Comparison of ENCODE assay signal across 10 cellular contexts in genomic region chr21:24514081-24514733, GRCh38.
DNase-seq lines count a peak whose midpoint lies in the region; ATAC-seq and TF ChIP-seq lines count a peak whose summit lies in the region.
"Had no signal": no experiment of that assay in that cellular context is flagged by ENCODE, and none has a peak within 500 bp of the region (broad histone marks: within the 10 kb centered on the region; RNA-seq: fewer than 3 reads in every experiment).

No MANE protein-coding gene starts in this region.

- H3K79me2 ChIP-seq in neural cell (replicated peaks; ENCODE audit: insufficient read depth, low read length) = no peaks in the 10 kb centered on the region

- no peaks in the 10 kb centered on the region for H3K4me1 ChIP-seq in transverse colon

- no peak for TF ChIP-seq EP300 in neural cell (conservative IDR thresholded peaks at IDR 0.05; ENCODE audit: poor library complexity, severe bottlenecking)
- TF ChIP-seq EP300 in transverse colon (IDR thresholded peaks at IDR 0.05; ENCODE audit: low read depth) = no peak

- H3K27ac ChIP-seq in neural cell (ENCODE audit: low read length) (no peak overlapping the region), transverse colon (no peak overlapping the region)

- H2AFZ ChIP-seq in neural cell (ENCODE audit: low read depth, low read length) = no peak overlapping the region

- no peak for TF ChIP-seq POLR2A in transverse colon (IDR thresholded peaks at IDR 0.05)

- DNase-seq in NCI-H1436 (lab: John Stamatoyannopoulos, UW) (peak; percentile 46), astrocyte of the spinal cord (ENCODE audit: low read depth, low spot score) (peak; percentile 9), transverse colon (no peak), NK-92 (lab: John Stamatoyannopoulos, UW; ENCODE audit: unreplicated experiment) (no peak)
- DNase-seq: stimulated activated CD4-positive, alpha-beta T cell treated with anti-CD3 and anti-CD28 coated beads, Interleukin-2, amount 100 ng/mL, for 24 hours; T-helper 2 cell had no signal

- no peaks in the 10 kb centered on the region for H3F3A ChIP-seq in neural cell (ENCODE audit: insufficient read depth, low read length, poor library complexity, severe bottlenecking)

- intact Hi-C loops in transverse colon (cut with DNase I; ENCODE audit: low total_unique reads) = no loop called here

- TF ChIP-seq RAD21 in neural cell (conservative IDR thresholded peaks at IDR 0.05) = peak; percentile 89

- H3K9me2 ChIP-seq in neural cell (ENCODE audit: insufficient read depth, low read length) = no peaks in the 10 kb centered on the region

- no peak overlapping the region for H3K4me2 ChIP-seq in neural cell (ENCODE audit: low read length)

- H4K20me1 ChIP-seq in neural cell (ENCODE audit: insufficient read depth) = no peaks in the 10 kb centered on the region

- no peaks in the 10 kb centered on the region for H3K36me3 ChIP-seq in neural cell (ENCODE audit: insufficient read depth, low read length)
- H3K36me3 ChIP-seq in transverse colon = no peaks in the 10 kb centered on the region

- no peak overlapping the region for H3K9ac ChIP-seq in neural cell (ENCODE audit: low read length)

- in situ Hi-C loops in astrocyte of the spinal cord (cut with HindIII; ENCODE audit: low sequenced_read_pairs) = no loop called here
- in situ Hi-C loops in transverse colon (cut with MboI; ENCODE audit: low pct_ligation_motif_present in 1 of 4, low pct_unique_long_range_greater_than_20kb in 1 of 4, low sequenced_read_pairs in 3 of 4) = no loop called here

- H3K4me3 ChIP-seq in astrocyte of the spinal cord (ENCODE audit: low read depth, low read length) = no peak overlapping the region
- H3K4me3 ChIP-seq in neural cell (ENCODE audit: low read length) = no peak overlapping the region
- H3K4me3 ChIP-seq in transverse colon = no peak overlapping the region

- no peaks in the 10 kb centered on the region for H3K27me3 ChIP-seq in neural cell (ENCODE audit: insufficient read depth, low read depth, low read length)
- H3K27me3 ChIP-seq in transverse colon = no peaks in the 10 kb centered on the region

- TF ChIP-seq CTCF in GM12872 (IDR thresholded peaks at IDR 0.05; ENCODE audit: insufficient read depth, low read depth, low read length) = peak; percentile 41; the same call in 2 of the 3 replicates
- peak; percentile 53 for TF ChIP-seq CTCF in astrocyte of the spinal cord (IDR thresholded peaks at IDR 0.05; ENCODE audit: low read depth, low read length)
- peak; percentile 83 for TF ChIP-seq CTCF in neural cell (IDR thresholded peaks at IDR 0.05; ENCODE audit: poor library complexity, severe bottlenecking)
- TF ChIP-seq CTCF in transverse colon (IDR thresholded peaks at IDR 0.05) = peak in 2 of 5 experiments; percentile 22 to 29

- 23 to 27% methylated on average over 6 of the region's 6 CpGs for WGBS in transverse colon (ENCODE audit: low coverage in 1 of 2), 2 donors

- ATAC-seq in GM21723 (IDR thresholded peaks at IDR 0.05; ENCODE audit: unreplicated experiment) (no peak), GM21529 (IDR thresholded peaks at IDR 0.05; ENCODE audit: unreplicated experiment) (no peak)

- H3K9me3 ChIP-seq in neural cell (ENCODE audit: low read length) (no peaks in the 10 kb centered on the region), transverse colon (no peaks in the 10 kb centered on the region)

TF ChIP-seq in neural cell, 6 proteins besides CTCF, POLR2A, EP300 and RAD21:
- peak; percentile 86 for TF ChIP-seq SMC3 (conservative IDR thresholded peaks at IDR 0.05; ENCODE audit: poor library complexity)
- no peak for TF ChIP-seq EZH2 (IDR thresholded peaks at IDR 0.05; ENCODE audit: borderline replicate concordance, insufficient read depth, low read length, poor library complexity, severe bottlenecking)

Comparison
In these comparisons a context has a peak if more than half of its experiments do, and no peak if none do; other contexts are left out.
1. DNase-seq: peak in NCI-H1436 (single experiment) and astrocyte of the spinal cord (single experiment); none in transverse colon (single experiment) and NK-92 (single experiment).